Comparison of ENCODE assay signal across 8 cellular contexts in genomic region chr10:71840177-71840711, GRCh38. TPM values are rescaled to one million over a fixed set of nuclear protein-coding genes. Genes with fewer than 3 reads are reported as not detected.
A peak's percentile ranks its signal among the peaks of the same experiment; 100 is the strongest.
DNase-seq lines count a peak whose midpoint lies in the region; ATAC-seq and TF ChIP-seq lines count a peak whose summit lies in the region.

No MANE protein-coding gene starts in this region.

- H3K9me3 Mint-ChIP-seq in brain, result no peaks in the 10 kb centered on the region
- no peaks in the 10 kb centered on the region for H3K9me3 Mint-ChIP-seq in stimulated activated memory B cell treated with anti-CD40 and anti-IgM and Interleukin-4, amounts not matched to agents 10 μg/mL and 1 μg/mL and 100 μg/mL, for 72 hours

- H3K4me2 ChIP-seq in OCI-LY7 (ENCODE audit: low read length), result no peak overlapping the region; the same call in 1 of the 2 replicates

- peaks cover 20% of the 10 kb centered on the region for H3K36me3 Mint-ChIP-seq in brain
- H3K36me3 Mint-ChIP-seq in stimulated activated memory B cell treated with anti-CD40 and anti-IgM and Interleukin-4, amounts not matched to agents 10 μg/mL and 1 μg/mL and 100 μg/mL, for 72 hours, result peaks cover 11% of the 10 kb centered on the region

- H3K27me3 Mint-ChIP-seq in brain, result no peaks in the 10 kb centered on the region
- no peaks in the 10 kb centered on the region for H3K27me3 Mint-ChIP-seq in stimulated activated memory B cell treated with anti-CD40 and anti-IgM and Interleukin-4, amounts not matched to agents 10 μg/mL and 1 μg/mL and 100 μg/mL, for 72 hours

- H3K9ac ChIP-seq in iPS-20b (ENCODE audit: low read depth, low read length), result peak overlapping the region; percentile 44; the same call in 1 of the 2 replicates

- H3K9me2 ChIP-seq in OCI-LY7 (ENCODE audit: insufficient read depth, low read length), result no peaks in the 10 kb centered on the region

- H3K27ac ChIP-seq in iPS-20b (ENCODE audit: low read length) (no peak overlapping the region), OCI-LY7 (ENCODE audit: low read depth, low read length, poor library complexity, severe bottlenecking) (no peak overlapping the region)

- peaks cover 37% of the 10 kb centered on the region for H3K4me1 ChIP-seq in iPS-20b (ENCODE audit: insufficient read depth, low read length)
- peaks cover 83% of the 10 kb centered on the region for H3K4me1 ChIP-seq in OCI-LY7 (ENCODE audit: insufficient read depth, low read length, poor library complexity, severe bottlenecking)

- no peaks in the 10 kb centered on the region for H3K27me3 ChIP-seq in iPS-20b (ENCODE audit: insufficient read depth, low read length)

- H3K4me3 Mint-ChIP-seq in brain, result peak overlapping the region; percentile 76 to 82 (median 80)
- no peak overlapping the region for H3K4me3 Mint-ChIP-seq in stimulated activated memory B cell treated with anti-CD40 and anti-IgM and Interleukin-4, amounts not matched to agents 10 μg/mL and 1 μg/mL and 100 μg/mL, for 72 hours

- no TSS peak for BruUV-seq in OCI-LY7 (replicated peaks; lab: Mats Ljungman, UMichigan)

- peaks cover 95% of the 10 kb centered on the region for H3K79me2 ChIP-seq in OCI-LY7 (ENCODE audit: insufficient read depth, low read depth, low read length)

- peaks cover 31% of the 10 kb centered on the region for H4K20me1 ChIP-seq in OCI-LY7 (ENCODE audit: insufficient read depth, low read length)

- H3K27ac Mint-ChIP-seq in brain, result peak overlapping the region; percentile 95 to 99 (median 97)
- peak overlapping the region; percentile 17 for H3K27ac Mint-ChIP-seq in stimulated activated memory B cell treated with anti-CD40 and anti-IgM and Interleukin-4, amounts not matched to agents 10 μg/mL and 1 μg/mL and 100 μg/mL, for 72 hours

- H3K4me1 Mint-ChIP-seq in brain, result peaks cover 97% of the 10 kb centered on the region
- H3K4me1 Mint-ChIP-seq in stimulated activated memory B cell treated with anti-CD40 and anti-IgM and Interleukin-4, amounts not matched to agents 10 μg/mL and 1 μg/mL and 100 μg/mL, for 72 hours, result peaks cover 77% of the 10 kb centered on the region

- peak; percentile 99 for DNase-seq in EH (ENCODE audit: low read depth)
- DNase-seq in NCI-H2171 (lab: John Stamatoyannopoulos, UW), result peak; percentile 76
- no peak for DNase-seq in OCI-LY7 (ENCODE audit: low spot score)

- H3K36me3 ChIP-seq in iPS-20b (ENCODE audit: insufficient read depth, low read depth, low read length) (0 out of 2 replicates have a peak, but pooled peaks cover 4% of the 10 kb centered on the region), OCI-LY7 (ENCODE audit: insufficient read depth, low read length) (peaks cover 15% of the 10 kb centered on the region; the same call in 1 of the 2 replicates)

- no peak overlapping the region for H2AFZ ChIP-seq in OCI-LY7 (ENCODE audit: low read length)

- intact Hi-C loops in OCI-LY7 (cut with micrococcal nuclease; ENCODE audit: unreplicated experiment), result no loop called here

- H3K9me3 ChIP-seq in iPS-20b (ENCODE audit: insufficient read depth, low read depth, low read length) (no peaks in the 10 kb centered on the region), OCI-LY7 (ENCODE audit: low read length) (no peaks in the 10 kb centered on the region)

- TF ChIP-seq CTCF in brain (conservative IDR thresholded peaks at IDR 0.05) (no peak), OCI-LY7 (conservative IDR thresholded peaks at IDR 0.05; ENCODE audit: low read length) (no peak)

- peak overlapping the region; percentile 27; the same call in 1 of the 2 replicates for H3K4me3 ChIP-seq in iPS-20b (ENCODE audit: low read length)
- no peak overlapping the region for H3K4me3 ChIP-seq in OCI-LY7 (ENCODE audit: low read depth, low read length, poor library complexity, severe bottlenecking)

- CTCF ChIA-PET in OCI-LY7 (lab: Charles Lee; ENCODE audit: unreplicated experiment), result no interaction called here

- ATAC-seq in stimulated activated memory B cell treated with anti-CD40 and anti-IgM and Interleukin-4, amounts not matched to agents 10 μg/mL and 1 μg/mL and 100 μg/mL, for 72 hours, result no peak
- ATAC-seq in GM19452 (IDR thresholded peaks at IDR 0.05; ENCODE audit: unreplicated experiment) (no peak), GM19035 (IDR thresholded peaks at IDR 0.05; ENCODE audit: unreplicated experiment) (no peak)

- POLR2A ChIA-PET in OCI-LY7 (lab: Charles Lee), result interaction anchor here (0.6 to 5.5 kb wide), 5 partner anchors 9 to 416 kb away, joined by 3 to 35 read pairs (median 5); partner anchors contain the start of gene PSAP

RNA-seq across cellular contexts. Expression of gene PSAP, which starts 10.8 kb away (rescaled TPM):
- 1,531 TPM for polyA plus RNA-seq in brain (ENCODE audit: insufficient read depth, low read depth, low replicate concordance)
- 156 and 163 TPM in 2 replicates for total RNA-seq in OCI-LY7 (2014; rRNA removed; shearing (Covaris generic))
- total RNA-seq in OCI-LY7 (2022), result 186 and 200 TPM in 2 replicates
